In genomic region chr20:51321343-51322163, GRCh38 we compare ENCODE assay signal across 19 cellular contexts.
DNase-seq lines count a peak whose midpoint lies in the region; ATAC-seq, FAIRE-seq and TF ChIP-seq lines count a peak whose summit lies in the region.
"Had no signal": no experiment of that assay in that cellular context is flagged by ENCODE, and none has a peak within 500 bp of the region (broad histone marks: within the 10 kb centered on the region; RNA-seq: fewer than 3 reads in every experiment).

No MANE protein-coding gene starts in this region.

- H3K36me3 ChIP-seq in H1 (ENCODE audit: control insufficient read depth in 2 of 4, insufficient read depth in 4 of 4, low read length in 3 of 4) = no peaks in the 10 kb centered on the region
- H3K36me3 ChIP-seq in kidney (ENCODE audit: control insufficient read depth in 1 of 2, insufficient read depth in 2 of 2, low read length in 2 of 2) = no peaks in the 10 kb centered on the region
- no peaks in the 10 kb centered on the region for H3K36me3 ChIP-seq in lower lobe of right lung
- no peaks in the 10 kb centered on the region for H3K36me3 ChIP-seq in naive thymus-derived CD4-positive, alpha-beta T cell (ENCODE audit: control insufficient read depth in 2 of 3, insufficient read depth in 3 of 3, low read length in 3 of 3)

- no peak overlapping the region for H3K4me3 Mint-ChIP-seq in nephron progenitor cell
- no peak overlapping the region for H3K4me3 Mint-ChIP-seq in naive thymus-derived CD4-positive, alpha-beta T cell
- H3K4me3 Mint-ChIP-seq: CD14-positive monocyte had no signal

- TF ChIP-seq EP300 in H1 (IDR thresholded peaks at IDR 0.05; ENCODE audit: borderline replicate concordance in 1 of 2, low read depth in 2 of 2, low read length in 2 of 2) = no peak

- peaks cover 64% of the 10 kb centered on the region for H3K4me1 Mint-ChIP-seq in nephron progenitor cell
- peaks cover 0 to 4% (median 0%) of the 10 kb centered on the region in 7 donors for H3K4me1 Mint-ChIP-seq in naive thymus-derived CD4-positive, alpha-beta T cell
- H3K4me1 Mint-ChIP-seq: CD14-positive monocyte had no signal

- H2BK12ac ChIP-seq in H1 (ENCODE audit: low read depth, low read length) = peak overlapping the region; percentile 88

- CTCF ChIA-PET in H1 (lab: Charles Lee; ENCODE audit: partially characterized antibody) = interaction anchor here (0.6 to 10.1 kb wide), 9 partner anchors 12 to 339 kb away, joined by 3 to 165 read pairs (median 3); no protein-coding TSS in a partner anchor
- CTCF ChIA-PET in naive thymus-derived CD4-positive, alpha-beta T cell (lab: Charles Lee) = no interaction called here

- H3K4me3 ChIP-seq in H1 (ENCODE audit: extremely low read depth in 1 of 4, insufficient read depth in 2 of 4, low read depth in 3 of 4, low read length in 4 of 4) (no peak overlapping the region), kidney (ENCODE audit: low read length in 2 of 2) (no peak overlapping the region), lower lobe of right lung (no peak overlapping the region)
- H3K4me3 ChIP-seq in naive thymus-derived CD4-positive, alpha-beta T cell (ENCODE audit: low read length) = no peak overlapping the region
- H3K4me3 ChIP-seq: GM12878 had no signal

- H3K27me3 Mint-ChIP-seq in nephron progenitor cell (ENCODE audit: low read depth, poor library complexity) = peaks cover 7% of the 10 kb centered on the region
- peaks cover 0 to 7% (median 0%) of the 10 kb centered on the region in 5 donors for H3K27me3 Mint-ChIP-seq in naive thymus-derived CD4-positive, alpha-beta T cell

- H3K4me1 ChIP-seq in H1 (replicated peaks in 1 of 4; ENCODE audit: control insufficient read depth in 3 of 4, insufficient read depth in 4 of 4, low read length in 3 of 4) = peaks cover 0 to 20% (median 7%) of the 10 kb centered on the region in 4 experiments; a peak in 5 of 7 replicates
- H3K4me1 ChIP-seq in kidney (ENCODE audit: control insufficient read depth in 1 of 2, insufficient read depth in 1 of 2, low read depth in 1 of 2, low read length in 2 of 2) = no peaks in the 10 kb centered on the region
- no peaks in the 10 kb centered on the region for H3K4me1 ChIP-seq in lower lobe of right lung
- H3K4me1 ChIP-seq in naive thymus-derived CD4-positive, alpha-beta T cell (ENCODE audit: control insufficient read depth in 2 of 2, insufficient read depth in 2 of 2, low read length in 2 of 2) = no peaks in the 10 kb centered on the region
- H3K4me1 ChIP-seq: Caco-2 had no signal

- WGBS in H1 (ENCODE audit: extremely low coverage in 1 of 2, insufficient coverage in 1 of 2, insufficient read length in 1 of 2, insufficient replicate concordance in 2 of 2, low coverage in 1 of 2, low lambda C conversion rate in 2 of 2, missing lambda C conversion rate in 1 of 2), 2 experiments = 90% methylated on average over 17 of the region's 17 CpGs; no CpG with 5 or more reads in 1 of the 2 experiments

- H3K4ac ChIP-seq in H1 (replicated peaks; ENCODE audit: insufficient read length, low read depth, low read length) = no peak overlapping the region

- no peak overlapping the region for H3K18ac ChIP-seq in H1 (ENCODE audit: extremely low read depth, low read length)

- POLR2A ChIA-PET in H1 (lab: Charles Lee; ENCODE audit: partially characterized antibody) = interaction anchor here (1.6 to 2.5 kb wide), 2 partner anchors 13 to 329 kb away, joined by 4 to 8 read pairs; no protein-coding TSS in a partner anchor
- POLR2A ChIA-PET in naive thymus-derived CD4-positive, alpha-beta T cell (lab: Charles Lee) = no interaction called here

- H3K9ac ChIP-seq in H1 (replicated peaks in 1 of 4; ENCODE audit: extremely low read depth in 1 of 4, low read depth in 3 of 4, low read length in 3 of 4) = no peak overlapping the region
- H3K9ac ChIP-seq in kidney (ENCODE audit: low read length in 2 of 2) = no peak overlapping the region

- no peaks in the 10 kb centered on the region for H3K79me2 ChIP-seq in H1 (ENCODE audit: control insufficient read depth in 1 of 2, insufficient read depth in 2 of 2, low read length in 2 of 2)

- peak overlapping the region; percentile 72 for H3K27ac Mint-ChIP-seq in nephron progenitor cell
- no peak overlapping the region for H3K27ac Mint-ChIP-seq in naive thymus-derived CD4-positive, alpha-beta T cell
- H3K27ac Mint-ChIP-seq: CD14-positive monocyte had no signal

- H3K27ac ChIP-seq in H1 (ENCODE audit: low read depth, low read length) (no peak overlapping the region), kidney (ENCODE audit: low read depth in 2 of 2, low read length in 2 of 2) (no peak overlapping the region), lower lobe of right lung (no peak overlapping the region)
- no peak overlapping the region for H3K27ac ChIP-seq in naive thymus-derived CD4-positive, alpha-beta T cell (ENCODE audit: low read depth, low read length)

- H4K20me1 ChIP-seq in H1 (replicated peaks in 1 of 2; ENCODE audit: control insufficient read depth in 1 of 2, insufficient read depth in 2 of 2, low read length in 2 of 2) = peaks cover 0 to 3% of the 10 kb centered on the region in 2 experiments

- ATAC-seq in lower lobe of right lung = no peak
- no peak for ATAC-seq in naive thymus-derived CD4-positive, alpha-beta T cell
- ATAC-seq: GM12878, SK-N-SH treated with all-trans-retinoic acid at 6 μM for 48 hours had no signal

- DNase-seq in EH (ENCODE audit: low read depth) (peak; percentile 29), LHCN-M2 (ENCODE audit: low read depth) (peak; percentile 26), H1 (ENCODE audit: low read depth in 1 of 2, low spot score in 2 of 2) (no peak), nephron progenitor cell (no peak), kidney (no peak), NOMO-1 treated with DMSO at 0.1 percent for 48 hours (lab: John Stamatoyannopoulos, UW; ENCODE audit: unreplicated experiment) (no peak), lower lobe of right lung (no peak)
- no peak for DNase-seq in naive thymus-derived CD4-positive, alpha-beta T cell
- DNase-seq: Caco-2, DMS53, NCI-H1048, NCI-H146, NCI-H226, NCI-H526 treated with DMSO at 0.1 percent for 48 hours, OCI-M1 had no signal

- peak overlapping the region; percentile 99; the same call in 1 of the 2 replicates for H2BK15ac ChIP-seq in H1 (ENCODE audit: low read length)

- H4K5ac ChIP-seq in H1 (ENCODE audit: insufficient read length, low read depth, low read length) = no peak overlapping the region

- H2BK20ac ChIP-seq in H1 (ENCODE audit: low read length) = 0 out of 2 replicates have a peak overlapping the region, but pooled peaks have one; percentile 18

- H3K27me3 ChIP-seq in H1 (replicated peaks in 1 of 4; ENCODE audit: control insufficient read depth in 3 of 4, extremely low read depth in 1 of 4, insufficient read depth in 3 of 4, low read length in 3 of 4) (peaks cover 0 to 3% (median 0%) of the 10 kb centered on the region in 4 experiments; a peak in 2 of 7 replicates), lower lobe of right lung (ENCODE audit: low read depth) (no peaks in the 10 kb centered on the region)
- H3K27me3 ChIP-seq in naive thymus-derived CD4-positive, alpha-beta T cell (ENCODE audit: control insufficient read depth in 2 of 2, insufficient read depth in 2 of 2, low read length in 2 of 2) = no peaks in the 10 kb centered on the region

- TF ChIP-seq POLR2A in H1 (IDR thresholded peaks at IDR 0.05; ENCODE audit: control extremely low read depth in 1 of 2, low read depth in 2 of 2, low read length in 2 of 2) = no peak

- H3K9me3 Mint-ChIP-seq in nephron progenitor cell = no peaks in the 10 kb centered on the region
- H3K9me3 Mint-ChIP-seq in naive thymus-derived CD4-positive, alpha-beta T cell = peaks cover 0 to 4% (median 0%) of the 10 kb centered on the region in 11 donors

- no peak overlapping the region for H3K56ac ChIP-seq in H1 (replicated peaks; ENCODE audit: insufficient read length, low read depth, low read length)

- peak overlapping the region; percentile 89 for H2BK5ac ChIP-seq in H1 (ENCODE audit: low read depth, low read length)

- H2BK120ac ChIP-seq in H1 (replicated peaks; ENCODE audit: low read depth, low read length) = no peak overlapping the region

- H3K36me3 Mint-ChIP-seq in nephron progenitor cell (ENCODE audit: low read depth) = no peaks in the 10 kb centered on the region
- H3K36me3 Mint-ChIP-seq in naive thymus-derived CD4-positive, alpha-beta T cell = no peaks in the 10 kb centered on the region
- H3K36me3 Mint-ChIP-seq: CD14-positive monocyte had no signal

- H2AK5ac ChIP-seq in H1 (ENCODE audit: low read depth, low read length) = peak overlapping the region; percentile 95

- H4K8ac ChIP-seq in H1 (ENCODE audit: extremely low read depth, insufficient read depth, low read length) = no peak overlapping the region

- FAIRE-seq in H1 (lab: Jason Lieb, UNC) (no peak), kidney (lab: Jason Lieb, UNC) (no peak)
- FAIRE-seq: GM12878, GM18507 had no signal

- TF ChIP-seq CTCF in H1 (IDR thresholded peaks at IDR 0.05; ENCODE audit: control extremely low read depth in 1 of 3, insufficient read depth in 1 of 3, low read depth in 1 of 3, low read length in 3 of 3) (no peak), nephron progenitor cell (IDR thresholded peaks at IDR 0.05) (no peak), kidney (IDR thresholded peaks at IDR 0.05; ENCODE audit: borderline replicate concordance, extremely low read depth, insufficient read depth) (no peak), lower lobe of right lung (IDR thresholded peaks at IDR 0.05) (no peak)

- no peak overlapping the region for H3K4me2 ChIP-seq in H1 (ENCODE audit: insufficient read depth in 1 of 2, low read depth in 2 of 2, low read length in 2 of 2)

- no peak for TF ChIP-seq RAD21 in H1 (IDR thresholded peaks at IDR 0.05 in 1 of 2, conservative IDR thresholded peaks at IDR 0.05 in 1 of 2; ENCODE audit: low read depth in 2 of 2, low read length in 2 of 2)

- no peak overlapping the region for H3K14ac ChIP-seq in H1 (ENCODE audit: insufficient read length)

- no peaks in the 10 kb centered on the region for H3K79me1 ChIP-seq in H1 (ENCODE audit: low read depth, low read length)

- H2AFZ ChIP-seq in H1 (ENCODE audit: low read length) = peak overlapping the region; percentile 86; the same call in 1 of the 2 replicates

- no peak overlapping the region for H3K23ac ChIP-seq in H1 (ENCODE audit: insufficient read length)

- peaks cover 0 to 5% of the 10 kb centered on the region in 2 experiments; a peak in 2 of 4 replicates for H3K9me3 ChIP-seq in H1 (ENCODE audit: insufficient read depth in 2 of 2, low read depth in 1 of 2, low read length in 1 of 2)
- H3K9me3 ChIP-seq in kidney (ENCODE audit: control insufficient read depth in 1 of 2, low read length in 2 of 2) = no peaks in the 10 kb centered on the region
- H3K9me3 ChIP-seq in lower lobe of right lung = no peaks in the 10 kb centered on the region
- no peaks in the 10 kb centered on the region for H3K9me3 ChIP-seq in naive thymus-derived CD4-positive, alpha-beta T cell (ENCODE audit: control insufficient read depth in 2 of 3, low read length in 3 of 3)
- H3K9me3 ChIP-seq: Caco-2 had no signal

- peak overlapping the region; percentile 22 for H4K91ac ChIP-seq in H1 (replicated peaks; ENCODE audit: insufficient read length, low read length)

- intact Hi-C loops in kidney (cut with DNase I) = no loop called here
- intact Hi-C loops in lower lobe of right lung (cut with DNase I) = no loop called here
- intact Hi-C loops in naive thymus-derived CD4-positive, alpha-beta T cell (cut with micrococcal nuclease) = no loop called here

- H3K23me2 ChIP-seq in H1 (ENCODE audit: low read depth, low read length) = no peaks in the 10 kb centered on the region

TF ChIP-seq in H1, 55 proteins besides CTCF, POLR2A, EP300 and RAD21 (continues in another document):
- TF ChIP-seq GABPA (IDR thresholded peaks at IDR 0.05; ENCODE audit: borderline replicate concordance, insufficient read depth, low read length) = no peak

Comparison
In these comparisons a context has a peak if more than half of its experiments do, and no peak if none do; other contexts are left out.
1. DNase-seq: peak in EH (single experiment) and LHCN-M2 (single experiment); none in H1 (0 of 2), nephron progenitor cell (single experiment), kidney (single experiment), NOMO-1 treated with DMSO at 0.1 percent for 48 hours (single experiment), lower lobe of right lung (single experiment) and naive thymus-derived CD4-positive, alpha-beta T cell (0 of 9).